Comparison of ENCODE assay signal across 1 cellular context in genomic region chr7:100015232-100016208, GRCh38.
TF ChIP-seq lines count a peak whose summit lies in the region.

Gene ZKSCAN1, plus strand, starts transcription at chr7:100015596. Its CDS starts 7,911 bp downstream, at chr7:100023507.

TF ChIP-seq in K562, 482 proteins besides CTCF, POLR2A, EP300 and RAD21 (continued from another document):
- TF ChIP-seq ARID3A (IDR thresholded peaks at IDR 0.05; ENCODE audit: borderline replicate concordance, low read depth, low read length): no peak
- TF ChIP-seq CBFA2T2 (conservative IDR thresholded peaks at IDR 0.05): no peak
- TF ChIP-seq ZNF311 (CRISPR knock-in tag; IDR thresholded peaks at IDR 0.05): no peak
- TF ChIP-seq ZSCAN32 (CRISPR knock-in tag; IDR thresholded peaks at IDR 0.05): no peak
- TF ChIP-seq HNRNPL (IDR thresholded peaks at IDR 0.05; ENCODE audit: low read depth, low read length): no peak
- peak; percentile 75 for TF ChIP-seq JUNB (CRISPR knock-in tag; conservative IDR thresholded peaks at IDR 0.05)
- TF ChIP-seq BRCA1 (IDR thresholded peaks at IDR 0.05): no peak
- TF ChIP-seq BRCA1 (CRISPR knock-in tag; IDR thresholded peaks at IDR 0.05): no peak
- TF ChIP-seq OTX1 (CRISPR knock-in tag; IDR thresholded peaks at IDR 0.05): no peak
- no peak for TF ChIP-seq MAFK (IDR thresholded peaks at IDR 0.05; ENCODE audit: low read length)
- TF ChIP-seq KLF13 (tag; IDR thresholded peaks at IDR 0.05; ENCODE audit: borderline replicate concordance, low read depth): no peak
- peak; percentile 70; the same call in 1 of the 2 replicates for TF ChIP-seq HMGXB4 (CRISPR knock-in tag; IDR thresholded peaks at IDR 0.05)
- TF ChIP-seq RAD51 (IDR thresholded peaks at IDR 0.05; ENCODE audit: borderline replicate concordance, low read depth): no peak
- TF ChIP-seq FOXP4 (CRISPR knock-in tag; IDR thresholded peaks at IDR 0.05; ENCODE audit: borderline replicate concordance): no peak
- TF ChIP-seq HMGN3 (IDR thresholded peaks at IDR 0.05; ENCODE audit: borderline replicate concordance, extremely low read depth, insufficient read length, low read depth, low read length): peak; percentile 64
- no peak for TF ChIP-seq PATZ1 (CRISPR knock-in tag; IDR thresholded peaks at IDR 0.05; ENCODE audit: borderline replicate concordance)
- TF ChIP-seq ZNF277 (CRISPR knock-in tag; IDR thresholded peaks at IDR 0.05; ENCODE audit: borderline replicate concordance): no peak
- no peak for TF ChIP-seq NONO (IDR thresholded peaks at IDR 0.05; ENCODE audit: low read depth in 2 of 2, low read length in 1 of 2)
- TF ChIP-seq ZNF785 (CRISPR knock-in tag; IDR thresholded peaks at IDR 0.05): no peak
- no peak for TF ChIP-seq ZNF609 (CRISPR knock-in tag; IDR thresholded peaks at IDR 0.05; ENCODE audit: borderline replicate concordance)
- peak; percentile 35; the same call in 1 of the 2 replicates for TF ChIP-seq STAT6 (CRISPR knock-in tag; IDR thresholded peaks at IDR 0.05)
- TF ChIP-seq E2F6 (IDR thresholded peaks at IDR 0.05; ENCODE audit: borderline replicate concordance in 1 of 2, extremely low read depth in 1 of 2, insufficient read depth in 1 of 2, insufficient read length in 1 of 2, low read depth in 1 of 2, low read length in 1 of 2, poor library complexity in 1 of 2, severe bottlenecking in 1 of 2): peak; percentile 31 to 38
- no peak for TF ChIP-seq ZBTB1 (CRISPR knock-in tag; IDR thresholded peaks at IDR 0.05; ENCODE audit: borderline replicate concordance, low read depth)
- TF ChIP-seq MLX (CRISPR knock-in tag; conservative IDR thresholded peaks at IDR 0.05): 0 out of 4 replicates have a peak, but pooled peaks of 1 of the 2 experiments have one; percentile 48
- TF ChIP-seq TAF7 (tag; IDR thresholded peaks at IDR 0.05): peak; percentile 75
- TF ChIP-seq NR2C1 (IDR thresholded peaks at IDR 0.05): peak; percentile 60
- no peak; the same call in 1 of the 2 replicates for TF ChIP-seq NR2C1 (tag; IDR thresholded peaks at IDR 0.05)
- no peak for TF ChIP-seq PPARD (CRISPR knock-in tag; IDR thresholded peaks at IDR 0.05)
TF ChIP-seq in K562: peak in this region for 124.
